ENCODE assay signal across 9 cellular contexts in genomic region chr9:36142510-36143161, GRCh38. TPM values are rescaled to one million over a fixed set of nuclear protein-coding genes. Genes with fewer than 3 reads are reported as not detected.
DNase-seq lines count a peak whose midpoint lies in the region; ATAC-seq and TF ChIP-seq lines count a peak whose summit lies in the region.
"Had no signal": no experiment of that assay in that cellular context is flagged by ENCODE, and none has a peak within 500 bp of the region (broad histone marks: within the 10 kb centered on the region; RNA-seq: fewer than 3 reads in every experiment).

No MANE protein-coding gene starts in this region.

- intact Hi-C loops in uterus (cut with DNase I; ENCODE audit: low total_unique reads) = no loop called here

- H3K36me3 ChIP-seq in uterus = no peaks in the 10 kb centered on the region

- peak overlapping the region; percentile 74 for H3K27ac Mint-ChIP-seq in activated naive CD4-positive, alpha-beta T cell treated with anti-CD3 and anti-CD28 coated beads, Interleukin-2, amount 50 U/mL, for 24 hours
- peak overlapping the region; percentile 100 for H3K27ac Mint-ChIP-seq in central memory CD8-positive, alpha-beta T cell (ENCODE audit: low read depth)

- TF ChIP-seq CTCF in uterus (IDR thresholded peaks at IDR 0.05) = no peak

- peak overlapping the region; percentile 81 to 91 for H3K27ac ChIP-seq in uterus

- H3K4me1 ChIP-seq in mononuclear cell (ENCODE audit: insufficient read depth, low read length) = peaks cover 100% of the 10 kb centered on the region
- peaks cover 2 to 17% of the 10 kb centered on the region in 2 donors for H3K4me1 ChIP-seq in uterus

- peaks cover 95% of the 10 kb centered on the region for H3K4me1 Mint-ChIP-seq in activated naive CD4-positive, alpha-beta T cell treated with anti-CD3 and anti-CD28 coated beads, Interleukin-2, amount 50 U/mL, for 24 hours
- peaks cover 93% of the 10 kb centered on the region for H3K4me1 Mint-ChIP-seq in central memory CD8-positive, alpha-beta T cell

- ATAC-seq in central memory CD8-positive, alpha-beta T cell (replicated peaks; ENCODE audit: extremely low read depth, poor library complexity, severe bottlenecking) = no peak
- ATAC-seq in HG02759 (IDR thresholded peaks at IDR 0.05; ENCODE audit: unreplicated experiment) (no peak), GM21390 (IDR thresholded peaks at IDR 0.05; ENCODE audit: unreplicated experiment) (no peak)

- no peak for TF ChIP-seq POLR2A in uterus (IDR thresholded peaks at IDR 0.05)

- no peak for DNase-seq in activated naive CD4-positive, alpha-beta T cell (lab: John Stamatoyannopoulos, UW)
- DNase-seq in central memory CD8-positive, alpha-beta T cell (ENCODE audit: low spot score in 2 of 2) = no peak
- DNase-seq in uterus = no peak
- DNase-seq in NCI-H187 (lab: John Stamatoyannopoulos, UW) = no peak
- DNase-seq: T-helper 9 cell had no signal

- H3K27me3 Mint-ChIP-seq in activated naive CD4-positive, alpha-beta T cell treated with anti-CD3 and anti-CD28 coated beads, Interleukin-2, amount 50 U/mL, for 24 hours = no peaks in the 10 kb centered on the region
- no peaks in the 10 kb centered on the region for H3K27me3 Mint-ChIP-seq in central memory CD8-positive, alpha-beta T cell

- H3K36me3 Mint-ChIP-seq in activated naive CD4-positive, alpha-beta T cell treated with anti-CD3 and anti-CD28 coated beads, Interleukin-2, amount 50 U/mL, for 24 hours = peaks cover 13% of the 10 kb centered on the region
- H3K36me3 Mint-ChIP-seq in central memory CD8-positive, alpha-beta T cell (ENCODE audit: insufficient read depth) = peaks cover 18% of the 10 kb centered on the region

- no peaks in the 10 kb centered on the region for H3K9me3 ChIP-seq in mononuclear cell (ENCODE audit: low read depth, low read length)
- no peaks in the 10 kb centered on the region for H3K9me3 ChIP-seq in uterus

- H3K27me3 ChIP-seq in mononuclear cell (ENCODE audit: insufficient read depth, low read length) (no peaks in the 10 kb centered on the region), uterus (no peaks in the 10 kb centered on the region)

- H3K4me3 ChIP-seq in mononuclear cell (ENCODE audit: low read length) (peak overlapping the region; percentile 8), uterus (peak overlapping the region in 1 of 2 donors; percentile 10)

- peaks cover 5% of the 10 kb centered on the region for H3K9me3 Mint-ChIP-seq in activated naive CD4-positive, alpha-beta T cell treated with anti-CD3 and anti-CD28 coated beads, Interleukin-2, amount 50 U/mL, for 24 hours
- H3K9me3 Mint-ChIP-seq in central memory CD8-positive, alpha-beta T cell = peaks cover 6% of the 10 kb centered on the region

- H3K4me3 Mint-ChIP-seq in activated naive CD4-positive, alpha-beta T cell treated with anti-CD3 and anti-CD28 coated beads, Interleukin-2, amount 50 U/mL, for 24 hours = peak overlapping the region; percentile 80
- peak overlapping the region; percentile 95 for H3K4me3 Mint-ChIP-seq in central memory CD8-positive, alpha-beta T cell

RNA-seq across cellular contexts. Expression of gene GLIPR2, which starts 6.1 kb away (rescaled TPM):
- total RNA-seq in mononuclear cell (86.0 TPM), uterus (100 to 1,000 TPM in 1 of 4 donors, 10 to 100 TPM in 3; 25.6 to 109 (median 60.8) TPM)

RNA-seq across cellular contexts. Expression of gene CCIN, which starts 26.6 kb away (rescaled TPM):
- total RNA-seq in mononuclear cell = 1.0 TPM
- 1 to 10 TPM in 2 of 4 donors, under 1 TPM in 2; 0.26 to 1.6 (median 0.99) TPM for total RNA-seq in uterus

RNA-seq across cellular contexts. Expression of gene CLTA, which starts 48.1 kb away (rescaled TPM):
- total RNA-seq in mononuclear cell (77.6 TPM), uterus (100 to 1,000 TPM; 111 to 191 (median 141) TPM)
